Comparison of ENCODE assay signal across 1 cellular context in genomic region chr1:156664046-156664948, GRCh38.
A peak's percentile ranks its signal among the peaks of the same experiment; 100 is the strongest.
TF ChIP-seq lines count a peak whose summit lies in the region.

No MANE protein-coding gene starts in this region.

TF ChIP-seq in HepG2, 621 proteins besides CTCF, POLR2A, EP300 and RAD21:
- no peak for TF ChIP-seq ZNF546 (CRISPR knock-in tag; conservative IDR thresholded peaks at IDR 0.05)
- TF ChIP-seq ZNF678 (CRISPR knock-in tag; IDR thresholded peaks at IDR 0.05), result no peak
- TF ChIP-seq AGO1 (IDR thresholded peaks at IDR 0.05; ENCODE audit: low read depth, low read length, poor library complexity, severe bottlenecking), result no peak
- 0 out of 2 replicates have a peak, but pooled peaks have one; percentile 18 for TF ChIP-seq SALL1 (CRISPR knock-in tag; IDR thresholded peaks at IDR 0.05)
- TF ChIP-seq ZNF235 (CRISPR knock-in tag; IDR thresholded peaks at IDR 0.05; ENCODE audit: borderline replicate concordance), result no peak
- no peak for TF ChIP-seq ZNF513 (CRISPR knock-in tag; conservative IDR thresholded peaks at IDR 0.05)
- TF ChIP-seq SNRNP70 (IDR thresholded peaks at IDR 0.05; ENCODE audit: low read depth, low read length), result no peak
- peak; percentile 49 for TF ChIP-seq ZFP91 (CRISPR knock-in tag; IDR thresholded peaks at IDR 0.05; ENCODE audit: borderline replicate concordance)
- peak; percentile 85 for TF ChIP-seq TFAP4 (IDR thresholded peaks at IDR 0.05; ENCODE audit: borderline replicate concordance, low read depth)
- no peak for TF ChIP-seq STAG1 (CRISPR knock-in tag; IDR thresholded peaks at IDR 0.05)
- 0 out of 2 replicates have a peak, but pooled peaks have one; percentile 19 for TF ChIP-seq RBFOX2 (IDR thresholded peaks at IDR 0.05; ENCODE audit: low read depth, low read length)
- TF ChIP-seq TEAD3 (CRISPR knock-in tag; optimal IDR thresholded peaks at IDR 0.05; ENCODE audit: borderline replicate concordance), result peak; percentile 70
- no peak for TF ChIP-seq ZNF350 (CRISPR knock-in tag; IDR thresholded peaks at IDR 0.05; ENCODE audit: borderline replicate concordance, low read depth)
- 0 out of 2 replicates have a peak, but pooled peaks have one; percentile 48 for TF ChIP-seq PATZ1 (CRISPR knock-in tag; IDR thresholded peaks at IDR 0.05)
- 0 out of 2 replicates have a peak, but pooled peaks have one; percentile 29 for TF ChIP-seq ZBTB7A (CRISPR knock-in tag; IDR thresholded peaks at IDR 0.05)
- no peak for TF ChIP-seq ZNF841 (CRISPR knock-in tag; IDR thresholded peaks at IDR 0.05; ENCODE audit: borderline replicate concordance)
- no peak for TF ChIP-seq ZNF891 (CRISPR knock-in tag; IDR thresholded peaks at IDR 0.05)
TF ChIP-seq in HepG2: peak in this region for 7.
